ENCODE assay signal across 1 cellular context in the genomic region with DNA sequence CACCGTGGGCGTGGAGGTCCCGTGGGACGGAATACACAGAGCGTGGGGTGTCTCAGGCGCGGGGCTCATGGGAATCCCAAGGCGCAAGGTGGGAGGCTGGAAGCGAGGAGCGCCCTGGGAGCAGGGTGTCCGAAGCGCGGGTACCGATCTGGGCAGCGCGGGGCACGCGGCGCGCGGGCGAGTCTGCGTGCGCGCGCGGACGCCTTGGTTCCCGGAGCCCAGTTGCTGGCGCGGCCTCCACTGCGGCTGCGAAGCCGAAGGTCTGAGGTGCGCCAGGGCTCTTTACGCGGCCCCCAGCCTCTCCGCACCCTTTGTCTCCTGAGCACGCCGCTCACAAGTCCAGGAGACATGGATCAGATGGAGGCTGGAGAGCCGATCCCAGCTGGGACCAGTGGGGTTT.
TF ChIP-seq lines count a peak whose summit lies in the region.

No MANE protein-coding gene starts in this region.

TF ChIP-seq in K562, 482 proteins besides CTCF, POLR2A, EP300 and RAD21 (continued from another document):
- peak; percentile 37; the same call in 1 of the 2 replicates for TF ChIP-seq HNRNPL (IDR thresholded peaks at IDR 0.05; ENCODE audit: low read depth, low read length)
